ENCODE assay signal across 9 cellular contexts in genomic region chr1:185318431-185319151, GRCh38. TPM values are rescaled to one million over a fixed set of nuclear protein-coding genes. Genes with fewer than 3 reads are reported as not detected.
A peak's percentile ranks its signal among the peaks of the same experiment; 100 is the strongest.
DNase-seq lines count a peak whose midpoint lies in the region; ATAC-seq and TF ChIP-seq lines count a peak whose summit lies in the region.
"Had no signal": no experiment of that assay in that cellular context is flagged by ENCODE, and none has a peak within 500 bp of the region (broad histone marks: within the 10 kb centered on the region; RNA-seq: fewer than 3 reads in every experiment).

No MANE protein-coding gene starts in this region.

- peaks cover 24% of the 10 kb centered on the region for H4K20me1 ChIP-seq in OCI-LY7 (ENCODE audit: insufficient read depth, low read length)

- no peak for TF ChIP-seq CTCF in GM12865 (IDR thresholded peaks at IDR 0.05; ENCODE audit: insufficient read depth, low read depth, low read length, missing control alignments)
- no peak for TF ChIP-seq CTCF in OCI-LY7 (conservative IDR thresholded peaks at IDR 0.05; ENCODE audit: low read length)
- no peak for TF ChIP-seq CTCF in endothelial cell (IDR thresholded peaks at IDR 0.05; ENCODE audit: unreplicated experiment)

- no peaks in the 10 kb centered on the region for H3K9me2 ChIP-seq in OCI-LY7 (ENCODE audit: insufficient read depth, low read length)

- POLR2A ChIA-PET in OCI-LY7 (lab: Charles Lee): interaction anchor here (0.6 to 1.0 kb wide), 8 partner anchors 8 to 1296 kb away, joined by 3 to 5 read pairs (median 3); no protein-coding TSS in a partner anchor

- H3K79me2 ChIP-seq in OCI-LY7 (ENCODE audit: insufficient read depth, low read depth, low read length): peaks cover 33% of the 10 kb centered on the region

- peak overlapping the region; percentile 83 for H3K27ac ChIP-seq in OCI-LY7 (ENCODE audit: low read depth, low read length, poor library complexity, severe bottlenecking)

- ATAC-seq in HG03469 (IDR thresholded peaks at IDR 0.05; ENCODE audit: unreplicated experiment): no peak
- ATAC-seq in HG02588 (IDR thresholded peaks at IDR 0.05; ENCODE audit: unreplicated experiment): no peak

- peak overlapping the region; percentile 92 for H3K4me3 ChIP-seq in GM12865 (ENCODE audit: low read depth, low read length)
- H3K4me3 ChIP-seq in OCI-LY7 (ENCODE audit: low read depth, low read length, poor library complexity, severe bottlenecking): peak overlapping the region; percentile 87

- BruUV-seq in OCI-LY7 (replicated peaks; lab: Mats Ljungman, UMichigan): no TSS peak

- peak overlapping the region; percentile 91 for H3K4me2 ChIP-seq in OCI-LY7 (ENCODE audit: low read length)

- CTCF ChIA-PET in OCI-LY7 (lab: Charles Lee; ENCODE audit: unreplicated experiment): no interaction called here

- H2AFZ ChIP-seq in OCI-LY7 (ENCODE audit: low read length): peak overlapping the region; percentile 72; the same call in 1 of the 2 replicates

- H3K4me1 ChIP-seq in OCI-LY7 (ENCODE audit: insufficient read depth, low read length, poor library complexity, severe bottlenecking): peaks cover 27% of the 10 kb centered on the region

- peak overlapping the region; percentile 95 for H3K27ac Mint-ChIP-seq in endothelial cell (ENCODE audit: unreplicated experiment)

- peaks cover 22% of the 10 kb centered on the region for H3K27me3 Mint-ChIP-seq in endothelial cell (ENCODE audit: unreplicated experiment)

- H3K4me1 Mint-ChIP-seq in endothelial cell (ENCODE audit: unreplicated experiment): peaks cover 26% of the 10 kb centered on the region

- H3K9me3 Mint-ChIP-seq in endothelial cell (ENCODE audit: unreplicated experiment): no peaks in the 10 kb centered on the region

- no peak for DNase-seq in GM12865 (ENCODE audit: low read depth)
- DNase-seq in OCI-LY7 (ENCODE audit: low spot score): no peak
- no peak for DNase-seq in endothelial cell (ENCODE audit: low spot score)
- peak; percentile 79 for DNase-seq in pons (ENCODE audit: low spot score)
- DNase-seq in NCI-H524 (lab: John Stamatoyannopoulos, UW): no peak
- no peak for DNase-seq in SIG-M5 treated with dmso at 0.1 percent for 504 hours (lab: John Stamatoyannopoulos, UW; ENCODE audit: unreplicated experiment)
- DNase-seq: activated gamma-delta T cell had no signal

- H3K36me3 Mint-ChIP-seq in endothelial cell (ENCODE audit: low read depth, unreplicated experiment): peaks cover 19% of the 10 kb centered on the region

- H3K36me3 ChIP-seq in OCI-LY7 (ENCODE audit: insufficient read depth, low read length): peaks cover 24% of the 10 kb centered on the region

- intact Hi-C loops in OCI-LY7 (cut with micrococcal nuclease; ENCODE audit: unreplicated experiment): loop anchor here (5.0 to 10.0 kb wide), 5 partner anchors 279 to 1264 kb away; partner anchors contain the start of genes EDEM3 and TSEN15

- H3K9me3 ChIP-seq in OCI-LY7 (ENCODE audit: low read length): no peaks in the 10 kb centered on the region

- H3K4me3 Mint-ChIP-seq in endothelial cell (ENCODE audit: unreplicated experiment): peak overlapping the region; percentile 93

RNA-seq across cellular contexts. Expression of gene IVNS1ABP, which starts 1.5 kb away (rescaled TPM):
- 50.7 and 54.0 TPM in 2 replicates for total RNA-seq in OCI-LY7 (2014; rRNA removed; shearing (Covaris generic))
- total RNA-seq in OCI-LY7 (2022): 74.0 and 81.1 TPM in 2 replicates
- 95.9 TPM for total RNA-seq in endothelial cell (ENCODE audit: unreplicated experiment)
